In genomic region chr17:78641243-78641642, GRCh38 we compare ENCODE assay signal across 20 cellular contexts.
"Had no signal": no experiment of that assay in that cellular context is flagged by ENCODE, and none has a peak within 500 bp of the region (broad histone marks: within the 10 kb centered on the region; RNA-seq: fewer than 3 reads in every experiment).

No MANE protein-coding gene starts in this region.

- H3K4me2 ChIP-seq: neural progenitor cell had no signal

- ATAC-seq: activated T-cell treated with anti-CD3 and anti-CD28 coated beads, Interleukin-2, amount 50 U/mL, for 72 hours; heart right ventricle; left lung; lower lobe of right lung; naive thymus-derived CD8-positive, alpha-beta T cell had no signal

- H3K27me3 ChIP-seq: left lung, neural progenitor cell, uterus had no signal

- H3K27me3 Mint-ChIP-seq: activated B cell treated with CpG ODN at 0.5 μM for 24 hours had no signal

- H3K4me1 ChIP-seq: neural progenitor cell, suprapubic skin, uterus had no signal

- H3K36me3 Mint-ChIP-seq: naive thymus-derived CD8-positive, alpha-beta T cell; neural progenitor cell had no signal

- H3K9me3 Mint-ChIP-seq: activated B cell treated with CpG ODN at 0.5 μM for 24 hours; activated naive CD4-positive, alpha-beta T cell treated with anti-CD3 and anti-CD28 coated beads, Interleukin-2, amount 10 ng/mL, durations not matched to agents 7 days and 5 days; activated T-cell treated with anti-CD3 and anti-CD28 coated beads, Interleukin-2, amount 50 U/mL, for 72 hours; naive thymus-derived CD8-positive, alpha-beta T cell had no signal

- H2AFZ ChIP-seq: neural progenitor cell had no signal

- H3K9me3 ChIP-seq: esophagus squamous epithelium, heart right ventricle, left lung, lower lobe of right lung, suprapubic skin, tibial artery, uterus had no signal

- H3K27ac Mint-ChIP-seq: activated B cell treated with CpG ODN at 0.5 μM for 24 hours; activated naive CD4-positive, alpha-beta T cell treated with anti-CD3 and anti-CD28 coated beads, Interleukin-2, amount 10 ng/mL, durations not matched to agents 7 days and 5 days; activated T-cell treated with anti-CD3 and anti-CD28 coated beads, Interleukin-2, amount 50 U/mL, for 72 hours; neural progenitor cell had no signal

- H3K36me3 ChIP-seq: esophagus squamous epithelium, heart right ventricle, left lung, lower lobe of right lung, neural progenitor cell, suprapubic skin, tibial artery, uterus had no signal

- H3K27ac ChIP-seq: esophagus squamous epithelium, heart right ventricle, left lung, lower lobe of right lung, neural progenitor cell, suprapubic skin, tibial artery, uterus had no signal

- H3K9ac ChIP-seq: neural progenitor cell had no signal

- DNase-seq: activated B cell treated with CpG ODN at 0.5 μM for 24 hours; activated CD4-positive, alpha-beta T cell treated with anti-CD3 and anti-CD28 coated beads, Interleukin-2, amount 50 U/mL, for 4 hours; activated naive CD4-positive, alpha-beta T cell treated with anti-CD3 and anti-CD28 coated beads, Interleukin-2, amount 10 ng/mL, durations not matched to agents 7 days and 5 days; activated T-cell treated with anti-CD3 and anti-CD28 coated beads for 4 hours; activated T-cell treated with anti-CD3 and anti-CD28 coated beads, Interleukin-2, amount 50 U/mL, for 72 hours; amniotic stem cell; caudate nucleus; esophagus squamous epithelium; foreskin melanocyte; heart right ventricle; left lung; lower lobe of right lung; mesenchymal stem cell; naive thymus-derived CD8-positive, alpha-beta T cell; stimulated activated naive CD4-positive, alpha-beta T cell; SW 1271; tibial artery; uterus had no signal

- H3K4me3 ChIP-seq: esophagus squamous epithelium, heart right ventricle, left lung, lower lobe of right lung, neural progenitor cell, suprapubic skin, tibial artery, uterus had no signal

- H3K4me3 Mint-ChIP-seq: activated B cell treated with CpG ODN at 0.5 μM for 24 hours; activated naive CD4-positive, alpha-beta T cell treated with anti-CD3 and anti-CD28 coated beads, Interleukin-2, amount 10 ng/mL, durations not matched to agents 7 days and 5 days; activated T-cell treated with anti-CD3 and anti-CD28 coated beads, Interleukin-2, amount 50 U/mL, for 72 hours; naive thymus-derived CD8-positive, alpha-beta T cell had no signal
